ENCODE assay signal across 8 cellular contexts in the genomic region with DNA sequence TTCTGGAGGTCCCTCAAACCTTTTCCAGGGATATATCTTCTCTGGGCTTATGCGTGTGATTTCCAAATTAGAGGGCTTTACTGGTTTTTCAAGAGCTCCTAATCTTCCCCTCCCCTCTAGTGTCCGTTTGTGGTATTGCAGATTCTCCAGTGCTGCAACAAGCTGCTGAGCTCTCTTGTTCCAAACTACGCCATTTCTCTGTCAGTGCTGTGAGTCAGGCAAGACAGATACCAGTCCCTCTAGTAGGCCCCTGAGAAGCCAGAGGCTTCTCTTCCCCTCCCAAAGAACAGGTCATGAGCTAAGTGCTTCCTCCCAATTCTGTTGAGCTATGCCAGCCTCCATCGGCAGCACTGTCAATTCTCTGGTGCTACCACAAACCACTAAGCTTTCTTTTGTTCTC.
DNase-seq lines count a peak whose midpoint lies in the region; ATAC-seq and TF ChIP-seq lines count a peak whose summit lies in the region.

No MANE protein-coding gene starts in this region.

- no CpG with 5 or more reads among the region's 4 CpGs for WGBS in mesendoderm (ENCODE audit: extremely low coverage, insufficient coverage, low lambda C conversion rate)

- no peak overlapping the region for H4K8ac ChIP-seq in mesendoderm (ENCODE audit: low read depth, low read length)

- no peak overlapping the region for H3K4ac ChIP-seq in mesendoderm (ENCODE audit: low read depth, low read length)

- H3K79me2 ChIP-seq in mesendoderm (ENCODE audit: control insufficient read depth, insufficient read depth, low read length), result no peaks in the 10 kb centered on the region

- H3K4me2 ChIP-seq in mesendoderm (ENCODE audit: low read length), result no peak overlapping the region

- H3K27ac ChIP-seq in VCaP (no peak overlapping the region), colonic mucosa (no peak overlapping the region), mesendoderm (ENCODE audit: low read depth, low read length) (no peak overlapping the region)

- no peaks in the 10 kb centered on the region for H3K36me3 ChIP-seq in colonic mucosa
- H3K36me3 ChIP-seq in mesendoderm (ENCODE audit: control insufficient read depth, insufficient read depth, low read length), result no peaks in the 10 kb centered on the region

- H3K9ac ChIP-seq in colonic mucosa (ENCODE audit: low read depth in 2 of 2, low read length in 2 of 2), result no peak overlapping the region
- no peak overlapping the region for H3K9ac ChIP-seq in mesendoderm (ENCODE audit: low read length)

- H2AK5ac ChIP-seq in mesendoderm (ENCODE audit: low read length), result no peak overlapping the region

- H3K4me3 ChIP-seq in colonic mucosa, result no peak overlapping the region
- H3K4me3 ChIP-seq in mesendoderm (ENCODE audit: low read length), result no peak overlapping the region

- no peaks in the 10 kb centered on the region for H3K4me1 ChIP-seq in colonic mucosa
- no peaks in the 10 kb centered on the region for H3K4me1 ChIP-seq in mesendoderm (ENCODE audit: control insufficient read depth, low read depth, low read length)

- TF ChIP-seq CTCF in VCaP (conservative IDR thresholded peaks at IDR 0.05), result peak; percentile 87
- TF ChIP-seq CTCF in colonic mucosa (IDR thresholded peaks at IDR 0.05), result peak; percentile 82

- no peaks in the 10 kb centered on the region for H3K27me3 ChIP-seq in colonic mucosa
- H3K27me3 ChIP-seq in mesendoderm (ENCODE audit: insufficient read depth, low read length, poor library complexity), result no peaks in the 10 kb centered on the region

- no peak overlapping the region for H3K18ac ChIP-seq in mesendoderm (ENCODE audit: low read length)

- H4K5ac ChIP-seq in mesendoderm (ENCODE audit: low read length), result no peak overlapping the region

- intact Hi-C loops in colonic mucosa (cut with DNase I), result no loop called here

- H3K79me1 ChIP-seq in mesendoderm (ENCODE audit: low read length), result no peaks in the 10 kb centered on the region

- no peak overlapping the region for H2BK5ac ChIP-seq in mesendoderm (ENCODE audit: low read length)

- H2BK120ac ChIP-seq in mesendoderm (ENCODE audit: low read depth, low read length), result no peak overlapping the region

- DNase-seq in NCI-H2227 (lab: John Stamatoyannopoulos, UW; ENCODE audit: unreplicated experiment) (peak; percentile 14), NCI-H2227 treated with DMSO at 0.1 percent for 48 hours (lab: John Stamatoyannopoulos, UW) (no peak), NCI-H1105 (lab: John Stamatoyannopoulos, UW) (peak; percentile 38), colonic mucosa (peak; percentile 75), mesendoderm (peak; percentile 95), stromal cell of bone marrow (ENCODE audit: low read depth) (peak; percentile 82)

- no peak overlapping the region for H3K23ac ChIP-seq in mesendoderm (ENCODE audit: low read length)

- H3K9me3 ChIP-seq in colonic mucosa, result no peaks in the 10 kb centered on the region

- no peak overlapping the region for H3K56ac ChIP-seq in mesendoderm (ENCODE audit: low read length)

- no peak for ATAC-seq in HG02610 (IDR thresholded peaks at IDR 0.05; ENCODE audit: unreplicated experiment)

- no peak overlapping the region for H2BK15ac ChIP-seq in mesendoderm (replicated peaks; ENCODE audit: low read depth)
